Comparison of ENCODE assay signal across 28 cellular contexts in genomic region chr10:118321724-118322575, GRCh38. TPM values are rescaled to one million over a fixed set of nuclear protein-coding genes. Genes with fewer than 3 reads are reported as not detected.
DNase-seq lines count a peak whose midpoint lies in the region; ATAC-seq, FAIRE-seq and TF ChIP-seq lines count a peak whose summit lies in the region.
"Had no signal": no experiment of that assay in that cellular context is flagged by ENCODE, and none has a peak within 500 bp of the region (broad histone marks: within the 10 kb centered on the region; RNA-seq: fewer than 3 reads in every experiment).

No MANE protein-coding gene starts in this region.

- H3K4me3 ChIP-seq in right lobe of liver (no peak overlapping the region), HepG2 (replicated peaks in 1 of 3; ENCODE audit: insufficient read depth in 1 of 3, low read depth in 2 of 3, low read length in 3 of 3) (no peak overlapping the region), esophagus muscularis mucosa (no peak overlapping the region), osteoblast (ENCODE audit: insufficient read depth, low read length) (no peak overlapping the region), PC-9 (no peak overlapping the region)
- H3K4me3 ChIP-seq: body of pancreas had no signal

- H3K27ac ChIP-seq in right lobe of liver (peak overlapping the region; percentile 30 to 33 (median 30)), HepG2 (ENCODE audit: extremely low read length, insufficient read depth, low read length) (no peak overlapping the region), esophagus muscularis mucosa (replicated peaks in 1 of 4) (peak overlapping the region; percentile 13 to 55 (median 46)), osteoblast (ENCODE audit: low read depth, low read length) (peak overlapping the region; percentile 6), PC-9 (no peak overlapping the region)
- H3K27ac ChIP-seq: foreskin keratinocyte, HL-60 had no signal

- H2AFZ ChIP-seq in HepG2 (ENCODE audit: low read length) = no peak overlapping the region
- peak overlapping the region; percentile 40 for H2AFZ ChIP-seq in osteoblast (ENCODE audit: low read length)
- H2AFZ ChIP-seq in PC-9 = no peak overlapping the region

- H3K9me3 ChIP-seq in right lobe of liver (no peaks in the 10 kb centered on the region), HepG2 (ENCODE audit: low read length) (no peaks in the 10 kb centered on the region), esophagus muscularis mucosa (no peaks in the 10 kb centered on the region), osteoblast (ENCODE audit: low read depth, low read length) (no peaks in the 10 kb centered on the region), PC-9 (ENCODE audit: insufficient read depth, low read depth) (no peaks in the 10 kb centered on the region)
- H3K9me3 ChIP-seq: body of pancreas had no signal

- H3K9me2 ChIP-seq in PC-9 (ENCODE audit: insufficient read depth) = no peaks in the 10 kb centered on the region

- no peaks in the 10 kb centered on the region for H3K27me3 ChIP-seq in right lobe of liver
- H3K27me3 ChIP-seq in HepG2 (ENCODE audit: control insufficient read depth in 1 of 2, insufficient read depth in 2 of 2, low read length in 2 of 2) = no peaks in the 10 kb centered on the region
- no peaks in the 10 kb centered on the region for H3K27me3 ChIP-seq in esophagus muscularis mucosa
- no peaks in the 10 kb centered on the region for H3K27me3 ChIP-seq in osteoblast (ENCODE audit: insufficient read depth, low read length)
- no peaks in the 10 kb centered on the region for H3K27me3 ChIP-seq in PC-9 (ENCODE audit: insufficient read depth, low read depth)
- H3K27me3 ChIP-seq: body of pancreas, foreskin keratinocyte had no signal

- no peaks in the 10 kb centered on the region for H3F3A ChIP-seq in PC-9 (ENCODE audit: insufficient read depth, low read depth)

- TF ChIP-seq RAD21 in HepG2 (CRISPR knock-in tag; IDR thresholded peaks at IDR 0.05) = no peak

- H3K4me1 ChIP-seq in right lobe of liver = peaks cover 0 to 15% (median 0%) of the 10 kb centered on the region in 4 donors
- H3K4me1 ChIP-seq in HepG2 (ENCODE audit: insufficient read depth, low read length) = no peaks in the 10 kb centered on the region
- H3K4me1 ChIP-seq in esophagus muscularis mucosa = peaks cover 12 to 21% (median 14%) of the 10 kb centered on the region in 4 donors
- H3K4me1 ChIP-seq in osteoblast (ENCODE audit: insufficient read depth, low read length) = no peaks in the 10 kb centered on the region
- H3K4me1 ChIP-seq in PC-9 (replicated peaks; ENCODE audit: insufficient read depth) = no peaks in the 10 kb centered on the region
- H3K4me1 ChIP-seq: foreskin keratinocyte had no signal

- TF ChIP-seq POLR2A in right lobe of liver (IDR thresholded peaks at IDR 0.05) (no peak), HepG2 (IDR thresholded peaks at IDR 0.05; ENCODE audit: insufficient read depth in 1 of 2, low read depth in 2 of 2, low read length in 2 of 2) (no peak), esophagus muscularis mucosa (IDR thresholded peaks at IDR 0.05; ENCODE audit: low read depth) (no peak)

- H3K36me3 ChIP-seq in right lobe of liver = peaks cover 0 to 17% (median 6%) of the 10 kb centered on the region in 4 donors
- peaks cover 5 to 34% of the 10 kb centered on the region in 2 experiments for H3K36me3 ChIP-seq in HepG2 (replicated peaks in 1 of 2; ENCODE audit: control insufficient read depth in 1 of 2, insufficient read depth in 2 of 2, low read length in 2 of 2)
- peaks cover 26 to 46% (median 34%) of the 10 kb centered on the region in 4 donors for H3K36me3 ChIP-seq in esophagus muscularis mucosa
- peaks cover 32% of the 10 kb centered on the region for H3K36me3 ChIP-seq in osteoblast (ENCODE audit: insufficient read depth, low read length)
- peaks cover 4% of the 10 kb centered on the region; the same call in 1 of the 2 replicates for H3K36me3 ChIP-seq in PC-9 (ENCODE audit: low read depth)

- no peak for TF ChIP-seq EP300 in HepG2 (IDR thresholded peaks at IDR 0.05; ENCODE audit: low read depth in 2 of 2, low read length in 2 of 2)
- TF ChIP-seq EP300 in HepG2 (CRISPR knock-in tag; IDR thresholded peaks at IDR 0.05; ENCODE audit: borderline replicate concordance) = no peak
- TF ChIP-seq EP300 in esophagus muscularis mucosa (IDR thresholded peaks at IDR 0.05) = no peak

- FAIRE-seq in HepG2 (lab: Jason Lieb, UNC) = no peak
- FAIRE-seq: endothelial cell of umbilical vein, keratinocyte had no signal

- no TSS peak for BruUV-seq in HepG2 (replicated peaks; lab: Mats Ljungman, UMichigan)
- BruUV-seq in PC-9 (replicated peaks; lab: Mats Ljungman, UMichigan) = no TSS peak

- H4K20me1 ChIP-seq in HepG2 (ENCODE audit: insufficient read depth, low read length) = no peaks in the 10 kb centered on the region
- no peaks in the 10 kb centered on the region for H4K20me1 ChIP-seq in osteoblast (ENCODE audit: insufficient read depth, low read length)
- H4K20me1 ChIP-seq in PC-9 (ENCODE audit: insufficient read depth) = no peaks in the 10 kb centered on the region

- intact Hi-C loops in right lobe of liver (cut with DNase I) = no loop called here
- intact Hi-C loops in HepG2 (cut with micrococcal nuclease; ENCODE audit: unreplicated experiment) = no loop called here
- intact Hi-C loops in esophagus muscularis mucosa (cut with DNase I) = no loop called here
- intact Hi-C loops in PC-9 (cut with micrococcal nuclease; ENCODE audit: unreplicated experiment) = no loop called here

- POLR2A ChIA-PET in HepG2 (lab: Yijun Ruan, JAX) (no interaction called here), PC-9 (lab: Charles Lee; ENCODE audit: unreplicated experiment) (no interaction called here)

- no peak overlapping the region for H3K9ac ChIP-seq in HepG2 (ENCODE audit: insufficient read depth, low read depth, low read length)

- DNase-seq in right lobe of liver = no peak
- DNase-seq in HepG2 (ENCODE audit: low spot score) = no peak
- no peak for DNase-seq in esophagus muscularis mucosa (ENCODE audit: extremely low spot score)
- DNase-seq in osteoblast (ENCODE audit: insufficient read length, low spot score, missing footprints) = no peak
- no peak for DNase-seq in stimulated activated naive CD4-positive, alpha-beta T cell (lab: John Stamatoyannopoulos, UW)
- no peak for DNase-seq in NCI-H345 treated with DMSO at 0.1 percent for 48 hours (lab: John Stamatoyannopoulos, UW; ENCODE audit: unreplicated experiment)
- DNase-seq in PC-9 = no peak
- DNase-seq: ACHN; activated CD4-positive, alpha-beta T cell treated with anti-CD3 and anti-CD28 coated beads for 1 hour; activated CD8-positive, alpha-beta memory T cell treated with anti-CD3 and anti-CD28 coated beads for 24 hours; activated T-cell treated with anti-CD3 and anti-CD28 coated beads, Interleukin-2, amount 50 U/mL, for 72 hours; body of pancreas; DMS 273 treated with DMSO at 0.1 percent for 48 hours; foreskin keratinocyte; GDM1; GOT3; NCI-H146; NCI-H2171; NCI-H526 treated with DMSO at 0.1 percent for 48 hours; posterior cingulate gyrus; stimulated activated CD4-positive, alpha-beta T cell treated with anti-CD3 and anti-CD28 coated beads, Interleukin-1b, Interleukin-23, amount 100 ng/mL, for 48 hours; stimulated activated naive CD4-positive, alpha-beta T cell treated with Interleukin-2 at 50 U/mL for 16 hours had no signal

- ATAC-seq in right lobe of liver (peak; percentile 38 to 84 (median 54)), HepG2 (no peak), GM19452 (IDR thresholded peaks at IDR 0.05; ENCODE audit: unreplicated experiment) (no peak)
- ATAC-seq: activated T-cell treated with anti-CD3 and anti-CD28 coated beads, Interleukin-2, amount 50 U/mL, for 72 hours; body of pancreas; foreskin keratinocyte; natural killer cell treated with Interleukin-12 subunit alpha and Interleukin-12 subunit beta and Interleukin-15 and Interleukin-18, amount 100 ng/mL, for 72 hours; Right ventricle myocardium inferior had no signal

- no peak for TF ChIP-seq CTCF in right lobe of liver (IDR thresholded peaks at IDR 0.05)
- no peak for TF ChIP-seq CTCF in HepG2 (CRISPR knock-in tag; IDR thresholded peaks at IDR 0.05)
- TF ChIP-seq CTCF in esophagus muscularis mucosa (IDR thresholded peaks at IDR 0.05) = no peak
- no peak for TF ChIP-seq CTCF in osteoblast (IDR thresholded peaks at IDR 0.05; ENCODE audit: extremely low read depth, low read depth, low read length)
- no peak for TF ChIP-seq CTCF in PC-9 (conservative IDR thresholded peaks at IDR 0.05)

- WGBS in right lobe of liver (ENCODE audit: insufficient coverage, low coverage, low lambda C conversion rate, missing lambda C conversion rate) = 36% methylated on average over 6 of the region's 6 CpGs
- WGBS in HepG2 (ENCODE audit: low lambda C conversion rate) = 96% methylated on average over 6 of the region's 6 CpGs
- 63% methylated on average over 6 of the region's 6 CpGs for WGBS in esophagus muscularis mucosa

- in situ Hi-C loops in HepG2 (cut with HindIII; ENCODE audit: extremely low pct_ligation_motif_present, low pct_unique_long_range_greater_than_20kb) = no loop called here

- CTCF ChIA-PET in HepG2 (lab: Yijun Ruan, JAX; ENCODE audit: low intra/inter-chr PET ratio, low total read pairs) (no interaction called here), PC-9 (lab: Charles Lee) (interaction anchor here (0.6 kb wide), 1 partner anchor 22 kb away, joined by 9 read pairs; no protein-coding TSS in a partner anchor)

- no peak overlapping the region for H3K4me2 ChIP-seq in HepG2 (ENCODE audit: low read depth, low read length)
- no peak overlapping the region for H3K4me2 ChIP-seq in osteoblast (ENCODE audit: insufficient read depth, low read length)
- H3K4me2 ChIP-seq in PC-9 = no peak overlapping the region

- H3K79me2 ChIP-seq in HepG2 (ENCODE audit: insufficient read depth, low read length) = no peaks in the 10 kb centered on the region
- H3K79me2 ChIP-seq in osteoblast (ENCODE audit: insufficient read depth, low read length) = no peaks in the 10 kb centered on the region
- no peaks in the 10 kb centered on the region for H3K79me2 ChIP-seq in PC-9 (ENCODE audit: low read depth)

RNA-seq across cellular contexts. Expression of gene FAM204A, which starts 20.2 kb away (rescaled TPM):
- total RNA-seq in right lobe of liver (10 to 100 TPM; 16.3 to 26.1 (median 18.5) TPM), HepG2 (2016; rRNA removed; fragmentation: Illumina TruSeq; extraction: Trizol) (61.0 and 78.6 TPM in 2 replicates), esophagus muscularis mucosa (10 to 100 TPM; 58.6 to 78.7 (median 69.3) TPM), osteoblast (75.7 and 85.8 TPM in 2 replicates), PC-9 (2021) (44.4 and 51.9 TPM in 2 replicates)
- 38.8 and 43.1 TPM in 2 replicates for total RNA-seq in HepG2 (2016; cell fraction: cytosol; rRNA removed; fragmentation: Illumina TruSeq; extraction: Trizol; ENCODE audit: low read depth)
- total RNA-seq in HepG2 (2016; cell fraction: insoluble cytoplasmic fraction; rRNA removed; fragmentation: Illumina TruSeq; extraction: Trizol) = 64.5 and 85.6 TPM in 2 replicates
- total RNA-seq in HepG2 (2016; cell fraction: membrane; rRNA removed; fragmentation: Illumina TruSeq; extraction: Trizol) = 77.6 and 81.1 TPM in 2 replicates
- 47.5 and 51.0 TPM in 2 replicates for total RNA-seq in HepG2 (2016; cell fraction: nucleus; rRNA removed; fragmentation: Illumina TruSeq; extraction: Trizol)
- 8.4 and 9.2 TPM in 2 replicates for polyA plus RNA-seq in HepG2 (2011; rRNA removed)
- 7.0 and 7.1 TPM in 2 replicates for polyA plus RNA-seq in HepG2 (2011; cell fraction: cytosol; rRNA removed)
- polyA plus RNA-seq in HepG2 (2011; cell fraction: nucleus; rRNA removed) = 5.9 and 9.7 TPM in 2 replicates
- polyA plus RNA-seq in HepG2 (2012) = 17.1 and 25.9 TPM in 2 replicates
- polyA plus RNA-seq in HepG2 (2016; cell fraction: cytosol; fragmentation: Illumina TruSeq; extraction: Trizol; ENCODE audit: low read depth) = 32.1 and 37.9 TPM in 2 replicates
- 63.0 and 79.6 TPM in 2 replicates for polyA plus RNA-seq in HepG2 (2016; cell fraction: insoluble cytoplasmic fraction; fragmentation: Illumina TruSeq; extraction: Trizol; ENCODE audit: low read depth)
- polyA plus RNA-seq in HepG2 (2016; cell fraction: membrane; fragmentation: Illumina TruSeq; extraction: Trizol; ENCODE audit: low read depth) = 49.1 and 53.4 TPM in 2 replicates
- polyA plus RNA-seq in HepG2 (2016; cell fraction: nucleus; fragmentation: Illumina TruSeq; extraction: Trizol; ENCODE audit: insufficient read depth, low read depth) = 37.6 and 38.1 TPM in 2 replicates
- polyA minus RNA-seq in HepG2 (2011; rRNA and poly(A)+ RNA removed; ENCODE audit: low replicate concordance) = 15.6 and 26.8 TPM in 2 replicates
- polyA minus RNA-seq in HepG2 (2011; cell fraction: cytosol; rRNA and poly(A)+ RNA removed) = 4.0 and 9.5 TPM in 2 replicates
- 53.0 and 53.5 TPM in 2 replicates for polyA minus RNA-seq in HepG2 (2011; cell fraction: nucleus; rRNA and poly(A)+ RNA removed)

Comparison
In these comparisons a context has a peak if more than half of its experiments do, and no peak if none do; other contexts are left out.
1. ATAC-seq: peak in right lobe of liver (4 of 4); none in HepG2 (single experiment) and GM19452 (single experiment).
2. H3K27ac ChIP-seq: peak in right lobe of liver (3 of 3), esophagus muscularis mucosa (4 of 4) and osteoblast (single experiment); none in HepG2 (single experiment) and PC-9 (single experiment).